10 cellular contexts compared by ENCODE assay signal in genomic region chr14:57865450-57866198, GRCh38. TPM values are rescaled to one million over a fixed set of nuclear protein-coding genes. Genes with fewer than 3 reads are reported as not detected.
A peak's percentile ranks its signal among the peaks of the same experiment; 100 is the strongest.
DNase-seq lines count a peak whose midpoint lies in the region; ATAC-seq and TF ChIP-seq lines count a peak whose summit lies in the region.
"Had no signal": no experiment of that assay in that cellular context is flagged by ENCODE, and none has a peak within 500 bp of the region (broad histone marks: within the 10 kb centered on the region; RNA-seq: fewer than 3 reads in every experiment).

Gene SLC35F4, minus strand, starts transcription at chr14:57866092.

- H2BK5ac ChIP-seq in neuronal stem cell (ENCODE audit: low read length) = no peak within 1 kb of the TSS

- H2BK15ac ChIP-seq in neuronal stem cell (ENCODE audit: low read length) = peak within 1 kb of the TSS; percentile 24

- peak; percentile 69 for DNase-seq in Daoy (ENCODE audit: low read depth)
- DNase-seq in NCI-H1092 treated with DMSO at 0.1 percent for 48 hours (lab: John Stamatoyannopoulos, UW) = peak; percentile 58
- no peak for DNase-seq in epithelial cell of proximal tubule (ENCODE audit: low read depth)
- peak; percentile 82 for DNase-seq in neuronal stem cell (ENCODE audit: low spot score)
- no peak for DNase-seq in activated CD8-positive, alpha-beta T cell treated with anti-CD3 and anti-CD28 coated beads, Interleukin-2, amount 10 ng/mL, durations not matched to agents 7 days and 5 days
- no peak for DNase-seq in SJCRH30
- DNase-seq in activated CD4-positive, alpha-beta T cell treated with anti-CD3 and anti-CD28 coated beads for 1 hour = no peak
- DNase-seq: stimulated activated CD4-positive, alpha-beta T cell treated with anti-CD3 and anti-CD28 coated beads, Interleukin-1b, Interleukin-23, amount 100 ng/mL, for 48 hours had no signal

- H3K27me3 Mint-ChIP-seq in activated CD8-positive, alpha-beta T cell treated with anti-CD3 and anti-CD28 coated beads, Interleukin-2, amount 10 ng/mL, durations not matched to agents 7 days and 5 days (ENCODE audit: low read depth) = peaks cover 29% of the 10 kb centered on the region

- H2BK12ac ChIP-seq in neuronal stem cell (ENCODE audit: low read length) = no peak within 1 kb of the TSS

- H3K4me3 Mint-ChIP-seq in activated CD8-positive, alpha-beta T cell treated with anti-CD3 and anti-CD28 coated beads, Interleukin-2, amount 10 ng/mL, durations not matched to agents 7 days and 5 days = no peak within 1 kb of the TSS

- H3K4me1 Mint-ChIP-seq in activated CD8-positive, alpha-beta T cell treated with anti-CD3 and anti-CD28 coated beads, Interleukin-2, amount 10 ng/mL, durations not matched to agents 7 days and 5 days (ENCODE audit: low read depth) = no peaks in the 10 kb centered on the region

- no peaks in the 10 kb centered on the region for H3K36me3 Mint-ChIP-seq in activated CD8-positive, alpha-beta T cell treated with anti-CD3 and anti-CD28 coated beads, Interleukin-2, amount 10 ng/mL, durations not matched to agents 7 days and 5 days (ENCODE audit: low read depth)

- peaks cover 0 to 64% (median 15%) of the 10 kb centered on the region in 3 experiments for H3K27me3 ChIP-seq in neuronal stem cell (ENCODE audit: control insufficient read depth in 3 of 3, insufficient read depth in 3 of 3, low read depth in 1 of 3, low read length in 3 of 3)
- no peaks in the 10 kb centered on the region for H3K27me3 ChIP-seq in SJCRH30

- no peak within 1 kb of the TSS for H3K4ac ChIP-seq in neuronal stem cell (ENCODE audit: low read length)

- H3K9me3 ChIP-seq in neuronal stem cell (replicated peaks in 1 of 2; ENCODE audit: control insufficient read depth in 2 of 2, insufficient read depth in 1 of 2, low read depth in 1 of 2, low read length in 2 of 2) (no peaks in the 10 kb centered on the region), SJCRH30 (replicated peaks) (no peaks in the 10 kb centered on the region)

- POLR2A ChIA-PET in activated CD8-positive, alpha-beta T cell treated with anti-CD3 and anti-CD28 coated beads, Interleukin-2, amount 10 ng/mL, durations not matched to agents 7 days and 5 days (lab: Charles Lee) = no interaction called here

- WGBS in neuronal stem cell (ENCODE audit: extremely low coverage in 2 of 2, insufficient read length in 2 of 2, insufficient replicate concordance in 1 of 2), 2 donors = no CpG with 5 or more reads among the region's 87 CpGs

- no peaks in the 10 kb centered on the region for H3K79me1 ChIP-seq in neuronal stem cell (ENCODE audit: low read depth, low read length)

- H2AK5ac ChIP-seq in neuronal stem cell (ENCODE audit: low read depth, low read length) = no peak within 1 kb of the TSS

- H3K9ac ChIP-seq in neuronal stem cell (ENCODE audit: low read depth, low read length, poor library complexity) = peak within 1 kb of the TSS; percentile 54

- TF ChIP-seq CTCF in epithelial cell of proximal tubule (conservative IDR thresholded peaks at IDR 0.05; ENCODE audit: low read depth, low read length) = no peak

- H3K14ac ChIP-seq in neuronal stem cell (ENCODE audit: low read length) = no peak within 1 kb of the TSS

- H2AFZ ChIP-seq in neuronal stem cell (ENCODE audit: low read length) = peak within 1 kb of the TSS; percentile 61

- H3K27ac Mint-ChIP-seq in activated CD8-positive, alpha-beta T cell treated with anti-CD3 and anti-CD28 coated beads, Interleukin-2, amount 10 ng/mL, durations not matched to agents 7 days and 5 days = no peak within 1 kb of the TSS

- H2BK120ac ChIP-seq in neuronal stem cell (ENCODE audit: low read depth, low read length) = no peak within 1 kb of the TSS

- H3K27ac ChIP-seq in neuronal stem cell (replicated peaks; ENCODE audit: low read length) (no peak within 1 kb of the TSS), SJCRH30 (no peak within 1 kb of the TSS)

- CTCF ChIA-PET in activated CD8-positive, alpha-beta T cell treated with anti-CD3 and anti-CD28 coated beads, Interleukin-2, amount 10 ng/mL, durations not matched to agents 7 days and 5 days (lab: Charles Lee) = no interaction called here

- H4K91ac ChIP-seq in neuronal stem cell (ENCODE audit: low read depth, low read length, poor library complexity) = no peak within 1 kb of the TSS

- no peaks in the 10 kb centered on the region for H3K9me3 Mint-ChIP-seq in activated CD8-positive, alpha-beta T cell treated with anti-CD3 and anti-CD28 coated beads, Interleukin-2, amount 10 ng/mL, durations not matched to agents 7 days and 5 days (ENCODE audit: insufficient read depth)

- H3K4me3 ChIP-seq in epithelial cell of proximal tubule (ENCODE audit: low read depth, low read length) (peak within 1 kb of the TSS; percentile 58), neuronal stem cell (ENCODE audit: low read length in 2 of 2) (peak within 1 kb of the TSS in 1 of 2 donors; percentile 74), SJCRH30 (no peak within 1 kb of the TSS)

- ATAC-seq in activated CD8-positive, alpha-beta T cell treated with anti-CD3 and anti-CD28 coated beads, Interleukin-2, amount 10 ng/mL, durations not matched to agents 7 days and 5 days = no peak
- ATAC-seq in GM19351 (IDR thresholded peaks at IDR 0.05; ENCODE audit: unreplicated experiment) = no peak

- no peak within 1 kb of the TSS for H4K8ac ChIP-seq in neuronal stem cell (ENCODE audit: low read depth, low read length)

- peak within 1 kb of the TSS; percentile 23 for H3K23ac ChIP-seq in neuronal stem cell (ENCODE audit: low read depth, low read length, poor library complexity)

- H3K36me3 ChIP-seq in neuronal stem cell (replicated peaks in 1 of 2; ENCODE audit: control insufficient read depth in 2 of 2, insufficient read depth in 2 of 2, low read length in 2 of 2) (no peaks in the 10 kb centered on the region), SJCRH30 (no peaks in the 10 kb centered on the region)

- H3K4me2 ChIP-seq in neuronal stem cell (ENCODE audit: insufficient read depth, low read length, poor library complexity, severe bottlenecking) = peak within 1 kb of the TSS; percentile 96

- peak within 1 kb of the TSS; percentile 76 for H3K18ac ChIP-seq in neuronal stem cell (ENCODE audit: low read length)

- peaks cover 3 to 11% of the 10 kb centered on the region in 2 donors for H3K4me1 ChIP-seq in neuronal stem cell (ENCODE audit: control insufficient read depth in 2 of 2, insufficient read depth in 1 of 2, low read depth in 1 of 2, low read length in 2 of 2)
- no peaks in the 10 kb centered on the region for H3K4me1 ChIP-seq in SJCRH30

RNA-seq across cellular contexts. Expression of gene SLC35F4, which starts in this region (rescaled TPM):
- not detected in 2 replicates for total RNA-seq in Daoy (2014; rRNA removed; shearing (Covaris generic))
- not detected in 2 replicates for total RNA-seq in epithelial cell of proximal tubule
- 0.13 TPM for polyA plus RNA-seq in neuronal stem cell (2013, experiment 1 of 2)
- polyA plus RNA-seq in neuronal stem cell (2013, experiment 2 of 2) = 0.08 TPM
- total RNA-seq in activated CD8-positive, alpha-beta T cell treated with anti-CD3 and anti-CD28 coated beads, Interleukin-2, amount 10 ng/mL, durations not matched to agents 7 days and 5 days = not detected
- total RNA-seq in SJCRH30 (2014; rRNA removed; shearing (Covaris generic)) = not detected in 2 replicates
- polyA plus RNA-seq: esophagus had no signal

Comparison
In these comparisons a context has a peak if more than half of its experiments do, and no peak if none do; other contexts are left out.
1. Peak in DNase-seq in Daoy; RNA of the gene not detected or under 1 TPM.
2. DNase-seq: peak in NCI-H1092 treated with DMSO at 0.1 percent for 48 hours (single experiment) and neuronal stem cell (single experiment); none in epithelial cell of proximal tubule (single experiment), activated CD8-positive, alpha-beta T cell treated with anti-CD3 and anti-CD28 coated beads, Interleukin-2, amount 10 ng/mL, durations not matched to agents 7 days and 5 days (single experiment), SJCRH30 (0 of 2) and activated CD4-positive, alpha-beta T cell treated with anti-CD3 and anti-CD28 coated beads for 1 hour (single experiment).